1 cellular context compared by ENCODE assay signal in genomic region chr19:43789029-43789428, GRCh38.
TF ChIP-seq lines count a peak whose summit lies in the region.

No MANE protein-coding gene starts in this region.

TF ChIP-seq in K562, 482 proteins besides CTCF, POLR2A, EP300 and RAD21 (continued from another document and continues in another):
- TF ChIP-seq CTCFL (IDR thresholded peaks at IDR 0.05; ENCODE audit: borderline replicate concordance, insufficient read depth, low read depth, low read length, poor library complexity, severe bottlenecking), result no peak
- no peak for TF ChIP-seq ETV6 (IDR thresholded peaks at IDR 0.05; ENCODE audit: borderline replicate concordance in 1 of 2, low read depth in 2 of 2, low read length in 1 of 2)
- no peak for TF ChIP-seq ETV6 (CRISPR knock-in tag; IDR thresholded peaks at IDR 0.05; ENCODE audit: borderline replicate concordance)
- no peak for TF ChIP-seq DNMT1 (IDR thresholded peaks at IDR 0.05)
- TF ChIP-seq ZSCAN32 (CRISPR knock-in tag; IDR thresholded peaks at IDR 0.05), result no peak
- TF ChIP-seq RBM39 (optimal IDR thresholded peaks at IDR 0.05; ENCODE audit: low read depth, low read length), result no peak
- TF ChIP-seq PHF20 (IDR thresholded peaks at IDR 0.05; ENCODE audit: partially characterized antibody), result no peak
- no peak for TF ChIP-seq POU5F1 (IDR thresholded peaks at IDR 0.05; ENCODE audit: borderline replicate concordance, low read depth, low read length, partially characterized antibody)
- TF ChIP-seq CBFA2T3 (IDR thresholded peaks at IDR 0.05), result no peak
- no peak for TF ChIP-seq ZBTB8A (IDR thresholded peaks at IDR 0.05; ENCODE audit: partially characterized antibody)
- TF ChIP-seq TAL1 (IDR thresholded peaks at IDR 0.05), result no peak
- TF ChIP-seq ZNF717 (CRISPR knock-in tag; IDR thresholded peaks at IDR 0.05), result no peak
- peak; percentile 77 for TF ChIP-seq CREB3 (tag; conservative IDR thresholded peaks at IDR 0.05; ENCODE audit: low read depth)
- TF ChIP-seq ILK (tag; IDR thresholded peaks at IDR 0.05; ENCODE audit: borderline replicate concordance, low read depth), result no peak
- no peak for TF ChIP-seq XRCC4 (IDR thresholded peaks at IDR 0.05; ENCODE audit: extremely low read depth, insufficient read depth, insufficient read length)
- TF ChIP-seq MAFK (IDR thresholded peaks at IDR 0.05; ENCODE audit: low read length), result no peak
- TF ChIP-seq VEZF1 (CRISPR knock-in tag; IDR thresholded peaks at IDR 0.05), result peak; percentile 67
- TF ChIP-seq SAFB2 (IDR thresholded peaks at IDR 0.05; ENCODE audit: borderline replicate concordance, low read depth, low read length, severe bottlenecking), result no peak
- no peak for TF ChIP-seq MTA2 (IDR thresholded peaks at IDR 0.05; ENCODE audit: low read depth)
- no peak for TF ChIP-seq ZNF239 (CRISPR knock-in tag; IDR thresholded peaks at IDR 0.05)
- no peak for TF ChIP-seq RNF2 (IDR thresholded peaks at IDR 0.05)
- TF ChIP-seq SP1 (CRISPR knock-in tag; IDR thresholded peaks at IDR 0.05), result no peak
- TF ChIP-seq CREM (IDR thresholded peaks at IDR 0.05; ENCODE audit: low read depth), result 0 out of 2 replicates have a peak, but pooled peaks have one; percentile 39
- TF ChIP-seq PATZ1 (CRISPR knock-in tag; IDR thresholded peaks at IDR 0.05; ENCODE audit: borderline replicate concordance), result no peak
- TF ChIP-seq FOXK2 (conservative IDR thresholded peaks at IDR 0.05 in 1 of 2, IDR thresholded peaks at IDR 0.05 in 1 of 2; ENCODE audit: low read depth in 2 of 2), result no peak
- TF ChIP-seq SMAD2 (IDR thresholded peaks at IDR 0.05; ENCODE audit: low read depth, low read length), result no peak
- no peak for TF ChIP-seq NFYB (IDR thresholded peaks at IDR 0.05; ENCODE audit: extremely low read depth, insufficient read length)
- TF ChIP-seq ZNF23 (CRISPR knock-in tag; IDR thresholded peaks at IDR 0.05), result no peak
- no peak for TF ChIP-seq SMARCB1 (IDR thresholded peaks at IDR 0.05; ENCODE audit: insufficient read length, low read depth)
- TF ChIP-seq SP2 (IDR thresholded peaks at IDR 0.05; ENCODE audit: extremely low read depth, low read depth, low read length, poor library complexity, severe bottlenecking), result no peak
- no peak for TF ChIP-seq LARP7 (IDR thresholded peaks at IDR 0.05)
- no peak for TF ChIP-seq HDAC6 (IDR thresholded peaks at IDR 0.05; ENCODE audit: low read depth, low read length)
- TF ChIP-seq E2F4 (CRISPR knock-in tag; IDR thresholded peaks at IDR 0.05; ENCODE audit: low read depth), result peak; percentile 75; the same call in 1 of the 2 replicates
- no peak for TF ChIP-seq ZKSCAN3 (CRISPR knock-in tag; IDR thresholded peaks at IDR 0.05)
- no peak for TF ChIP-seq CBX8 (IDR thresholded peaks at IDR 0.05; ENCODE audit: borderline replicate concordance, extremely low read depth, low read depth, low read length, poor library complexity, severe bottlenecking)
- TF ChIP-seq ZFP1 (CRISPR knock-in tag; IDR thresholded peaks at IDR 0.05), result no peak
- TF ChIP-seq ZNF589 (CRISPR knock-in tag; IDR thresholded peaks at IDR 0.05; ENCODE audit: low read depth), result 0 out of 2 replicates have a peak, but pooled peaks have one; percentile 54
- no peak for TF ChIP-seq HMBOX1 (IDR thresholded peaks at IDR 0.05)
- TF ChIP-seq ZNF277 (CRISPR knock-in tag; IDR thresholded peaks at IDR 0.05; ENCODE audit: borderline replicate concordance), result no peak
- TF ChIP-seq TBP (optimal IDR thresholded peaks at IDR 0.05; ENCODE audit: low read depth, low read length), result no peak
- TF ChIP-seq GMEB1 (CRISPR knock-in tag; IDR thresholded peaks at IDR 0.05), result no peak
- no peak for TF ChIP-seq CBFB (CRISPR knock-in tag; IDR thresholded peaks at IDR 0.05)
- TF ChIP-seq RBM14 (IDR thresholded peaks at IDR 0.05; ENCODE audit: borderline replicate concordance, insufficient read depth, low read depth, low read length), result no peak
- no peak for TF ChIP-seq CEBPB (tag; IDR thresholded peaks at IDR 0.05)
- TF ChIP-seq MYBL2 (IDR thresholded peaks at IDR 0.05; ENCODE audit: low read depth), result no peak
- TF ChIP-seq MYBL2 (CRISPR knock-in tag; IDR thresholded peaks at IDR 0.05; ENCODE audit: borderline replicate concordance), result no peak
- TF ChIP-seq KAT7 (CRISPR knock-in tag; IDR thresholded peaks at IDR 0.05; ENCODE audit: borderline replicate concordance), result no peak
- no peak for TF ChIP-seq ELK1 (CRISPR knock-in tag; IDR thresholded peaks at IDR 0.05)
- TF ChIP-seq ZMIZ1 (IDR thresholded peaks at IDR 0.05; ENCODE audit: low read depth in 2 of 2, low read length in 2 of 2), result no peak
